Comparison of ENCODE assay signal across 8 cellular contexts in genomic region chr6:108835218-108835850, GRCh38. TPM values are rescaled to one million over a fixed set of nuclear protein-coding genes. Genes with fewer than 3 reads are reported as not detected.
A peak's percentile ranks its signal among the peaks of the same experiment; 100 is the strongest.
DNase-seq lines count a peak whose midpoint lies in the region; ATAC-seq and TF ChIP-seq lines count a peak whose summit lies in the region.

No MANE protein-coding gene starts in this region.

- H3K4me3 ChIP-seq in NT2/D1 (ENCODE audit: insufficient read length, low read depth), result no peak overlapping the region
- no peak overlapping the region for H3K4me3 ChIP-seq in mucosa of descending colon

- no peak overlapping the region for H3K9ac ChIP-seq in NT2/D1 (ENCODE audit: insufficient read length, low read depth)

- no peaks in the 10 kb centered on the region for H3K27me3 ChIP-seq in NT2/D1 (ENCODE audit: insufficient read depth, insufficient read length)

- no peaks in the 10 kb centered on the region for H3K36me3 ChIP-seq in NT2/D1 (ENCODE audit: insufficient read depth, insufficient read length, low read length)
- no peaks in the 10 kb centered on the region for H3K36me3 ChIP-seq in mucosa of descending colon (ENCODE audit: low read depth)

- peak; percentile 99 for ATAC-seq in mucosa of descending colon

- H3K9me3 ChIP-seq in NT2/D1 (ENCODE audit: insufficient read depth, low read length), result no peaks in the 10 kb centered on the region
- no peaks in the 10 kb centered on the region for H3K9me3 ChIP-seq in mucosa of descending colon

- peak; percentile 94 for DNase-seq in Ammon's horn (ENCODE audit: low spot score)
- peak; percentile 59 for DNase-seq in GM19238 (ENCODE audit: insufficient read length, low spot score)
- peak; percentile 43 for DNase-seq in HS-5 (ENCODE audit: low read depth)
- DNase-seq in NT2/D1 (ENCODE audit: low read depth, low spot score), result peak; percentile 74
- peak; percentile 53 for DNase-seq in activated CD8-positive, alpha-beta memory T cell treated with anti-CD3 and anti-CD28 coated beads, Interleukin-2, amount 50 U/mL, for 1 hour (ENCODE audit: extremely low read depth)
- DNase-seq in epidermal melanocyte (ENCODE audit: insufficient read length, low spot score), result peak; percentile 60
- peak; percentile 87 to 95 (median 89) for DNase-seq in mucosa of descending colon
- peak; percentile 90 for DNase-seq in stimulated activated CD8-positive, alpha-beta memory T cell treated with anti-CD3 and anti-CD28 coated beads, Interleukin-4, amount 100 ng/mL, for 48 hours

- TF ChIP-seq CTCF in mucosa of descending colon (IDR thresholded peaks at IDR 0.05), result peak; percentile 84

- intact Hi-C loops in mucosa of descending colon (cut with DNase I, micrococcal nuclease), result loop anchor here (5.0 kb wide), 1 partner anchor 293 kb away; no protein-coding TSS in a partner anchor

- H3K4me1 ChIP-seq in NT2/D1 (ENCODE audit: insufficient read depth, insufficient read length) (peaks cover 3% of the 10 kb centered on the region), mucosa of descending colon (ENCODE audit: low read depth) (no peaks in the 10 kb centered on the region)

RNA-seq across cellular contexts. Expression of gene ARMC2, which starts 12.9 kb away (rescaled TPM):
- 1 to 10 TPM; 3.5 to 5.5 (median 4.8) TPM for total RNA-seq in mucosa of descending colon

Comparison
In these comparisons a context has a peak if more than half of its experiments do, and no peak if none do; other contexts are left out.
1. DNase-seq: peak in every context shown above with its lines; median percentile 94 in Ammon's horn; 90 in stimulated activated CD8-positive, alpha-beta memory T cell treated with anti-CD3 and anti-CD28 coated beads, Interleukin-4, amount 100 ng/mL, for 48 hours; 89 in mucosa of descending colon; 74 in NT2/D1; 60 in epidermal melanocyte; 59 in GM19238; 53 in activated CD8-positive, alpha-beta memory T cell treated with anti-CD3 and anti-CD28 coated beads, Interleukin-2, amount 50 U/mL, for 1 hour; 43 in HS-5.